Comparison of ENCODE assay signal across 9 cellular contexts in the genomic region with DNA sequence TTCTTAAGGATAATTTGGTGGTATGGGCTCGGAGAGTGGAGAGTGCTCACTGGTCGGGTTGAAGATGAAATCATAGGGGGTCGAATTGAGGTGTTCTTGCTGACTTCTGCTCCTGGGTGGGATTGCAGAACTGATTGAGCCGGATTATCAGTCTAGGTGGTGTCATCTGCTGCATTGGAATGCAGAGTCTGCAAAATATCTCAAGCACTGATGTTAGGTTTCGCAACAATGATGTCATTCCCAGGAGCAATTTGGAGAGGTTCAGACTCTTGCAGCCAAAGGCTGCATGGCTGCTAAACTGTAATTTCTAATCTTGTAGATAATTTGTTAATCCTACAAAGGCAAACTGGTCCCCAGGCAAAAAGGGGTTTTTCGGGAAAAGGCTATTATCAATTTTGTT.
DNase-seq lines count a peak whose midpoint lies in the region; FAIRE-seq and TF ChIP-seq lines count a peak whose summit lies in the region.
"Had no signal": no experiment of that assay in that cellular context is flagged by ENCODE, and none has a peak within 500 bp of the region (broad histone marks: within the 10 kb centered on the region; RNA-seq: fewer than 3 reads in every experiment).

No MANE protein-coding gene starts in this region.

- in situ Hi-C loops in astrocyte of the spinal cord (cut with HindIII; ENCODE audit: low sequenced_read_pairs): no loop called here

- H3K27me3 ChIP-seq in Loucy (ENCODE audit: insufficient read depth, low read length, poor library complexity, severe bottlenecking): no peaks in the 10 kb centered on the region

- TF ChIP-seq CTCF in Loucy (conservative IDR thresholded peaks at IDR 0.05; ENCODE audit: low read length) (no peak), astrocyte of the spinal cord (IDR thresholded peaks at IDR 0.05; ENCODE audit: low read depth, low read length) (no peak)

- peak overlapping the region; percentile 72 for H3K4me2 ChIP-seq in Loucy (ENCODE audit: low read depth, low read length, poor library complexity, severe bottlenecking)

- H3K4me1 ChIP-seq in Loucy (ENCODE audit: insufficient read depth, low read length, poor library complexity, severe bottlenecking) (peaks cover 27% of the 10 kb centered on the region), mesodermal cell (ENCODE audit: control insufficient read depth, insufficient read depth, low read length, poor library complexity, severe bottlenecking) (peaks cover 24% of the 10 kb centered on the region)

- H3K36me3 ChIP-seq in Loucy (ENCODE audit: insufficient read depth, low read length) (no peaks in the 10 kb centered on the region), mesodermal cell (ENCODE audit: control insufficient read depth, insufficient read depth, low read length) (no peaks in the 10 kb centered on the region)

- no peak for FAIRE-seq in HTR-8/SVneo (lab: Jason Lieb, UNC)

- H3F3A ChIP-seq in Loucy (ENCODE audit: low read depth): no peaks in the 10 kb centered on the region

- H3K27ac ChIP-seq in mesodermal cell (ENCODE audit: low read depth, low read length, severe bottlenecking): peak overlapping the region; percentile 87

- no peaks in the 10 kb centered on the region for H3K79me2 ChIP-seq in Loucy (ENCODE audit: insufficient read depth, low read length)

- no peak overlapping the region for H2AFZ ChIP-seq in Loucy (ENCODE audit: low read length)

- peak; percentile 36 for DNase-seq in Daoy (ENCODE audit: low read depth)
- peak; percentile 29 for DNase-seq in astrocyte of the spinal cord (ENCODE audit: low read depth, low spot score)
- DNase-seq in HTR-8/SVneo (ENCODE audit: insufficient read length, low spot score): no peak
- DNase-seq in NOMO-1 treated with DMSO at 0.1 percent for 48 hours (lab: John Stamatoyannopoulos, UW; ENCODE audit: unreplicated experiment): no peak
- DNase-seq in DMS153 (lab: John Stamatoyannopoulos, UW): no peak
- no peak for DNase-seq in HT-29 (ENCODE audit: low spot score)
- DNase-seq: NCI-H524 treated with DMSO at 0.1 percent for 48 hours had no signal

- H3K9me3 ChIP-seq in Loucy (ENCODE audit: insufficient read depth, low read depth, low read length) (no peaks in the 10 kb centered on the region), mesodermal cell (ENCODE audit: control insufficient read depth, low read length) (no peaks in the 10 kb centered on the region)

- H4K20me1 ChIP-seq in Loucy (ENCODE audit: insufficient read depth, low read length, poor library complexity, severe bottlenecking): no peaks in the 10 kb centered on the region

- peak overlapping the region; percentile 54 for H3K9ac ChIP-seq in Loucy (ENCODE audit: low read depth, low read length, poor library complexity, severe bottlenecking)

- H3K9me2 ChIP-seq in Loucy (replicated peaks; ENCODE audit: low read depth, low read length): no peaks in the 10 kb centered on the region

- H3K4me3 ChIP-seq in Loucy (ENCODE audit: low read length, poor library complexity, severe bottlenecking) (no peak overlapping the region), astrocyte of the spinal cord (ENCODE audit: low read depth, low read length) (no peak overlapping the region), mesodermal cell (ENCODE audit: extremely low read depth, insufficient read depth, low read length, poor library complexity, severe bottlenecking) (no peak overlapping the region)

- WGBS in mesodermal cell (ENCODE audit: insufficient coverage in 2 of 2), 2 experiments: 87 to 88% methylated on average over 4 to 5 of the region's 6 CpGs

Comparison
In these comparisons a context has a peak if more than half of its experiments do, and no peak if none do; other contexts are left out.
1. DNase-seq: peak in Daoy (single experiment) and astrocyte of the spinal cord (single experiment); none in HTR-8/SVneo (single experiment), NOMO-1 treated with DMSO at 0.1 percent for 48 hours (single experiment), DMS153 (single experiment) and HT-29 (single experiment).